1 cellular context compared by ENCODE assay signal in genomic region chr2:234880551-234881211, GRCh38.
TF ChIP-seq lines count a peak whose summit lies in the region.

No MANE protein-coding gene starts in this region.

TF ChIP-seq in HEK293, 187 proteins besides CTCF, POLR2A, EP300 and RAD21 (continued from another document and continues in another):
- TF ChIP-seq HIC1 (tag by site-specific recombination; IDR thresholded peaks at IDR 0.05) (peak; percentile 85), ZNF571 (tag by site-specific recombination; IDR thresholded peaks at IDR 0.05) (no peak), KLF1 (tag by site-specific recombination; IDR thresholded peaks at IDR 0.05) (peak; percentile 53), INSM2 (tag by site-specific recombination; IDR thresholded peaks at IDR 0.05) (peak; percentile 95), ZNF48 (tag by site-specific recombination; IDR thresholded peaks at IDR 0.05) (no peak), ZSCAN18 (tag by site-specific recombination; IDR thresholded peaks at IDR 0.05) (no peak), ZNF791 (tag by site-specific recombination; IDR thresholded peaks at IDR 0.05) (no peak), YY2 (tag by site-specific recombination; IDR thresholded peaks at IDR 0.05) (no peak), ZNF660 (tag by site-specific recombination; IDR thresholded peaks at IDR 0.05) (peak; percentile 78; the same call in 1 of the 2 replicates), SP7 (tag by site-specific recombination; IDR thresholded peaks at IDR 0.05) (peak; percentile 96), ZNF19 (tag by site-specific recombination; IDR thresholded peaks at IDR 0.05; ENCODE audit: low read depth) (no peak), ZNF510 (tag by site-specific recombination; IDR thresholded peaks at IDR 0.05; ENCODE audit: insufficient replicate concordance) (no peak), ZNF157 (tag by site-specific recombination; IDR thresholded peaks at IDR 0.05) (no peak), ZIC2 (tag by site-specific recombination; IDR thresholded peaks at IDR 0.05) (no peak), SCRT2 (tag by site-specific recombination; IDR thresholded peaks at IDR 0.05) (no peak), KLF10 (tag by site-specific recombination; IDR thresholded peaks at IDR 0.05) (peak; percentile 80), ZNF184 (tag by site-specific recombination; IDR thresholded peaks at IDR 0.05) (0 out of 2 replicates have a peak, but pooled peaks have one; percentile 61), ATF2 (tag by site-specific recombination; IDR thresholded peaks at IDR 0.05; ENCODE audit: low read depth) (peak; percentile 68), ZNF133 (tag by site-specific recombination; IDR thresholded peaks at IDR 0.05) (no peak), ZBTB7A (tag by site-specific recombination; IDR thresholded peaks at IDR 0.05; ENCODE audit: low read depth) (no peak), ZNF776 (tag by site-specific recombination; IDR thresholded peaks at IDR 0.05; ENCODE audit: borderline replicate concordance) (no peak), ZNF513 (tag by site-specific recombination; IDR thresholded peaks at IDR 0.05) (no peak), ZNF18 (tag by site-specific recombination; IDR thresholded peaks at IDR 0.05) (peak; percentile 41; the same call in 1 of the 2 replicates), ZNF544 (tag by site-specific recombination; IDR thresholded peaks at IDR 0.05) (no peak), ZNF624 (tag by site-specific recombination; IDR thresholded peaks at IDR 0.05) (no peak), ZNF416 (tag by site-specific recombination; IDR thresholded peaks at IDR 0.05) (no peak), ZNF362 (tag by site-specific recombination; IDR thresholded peaks at IDR 0.05) (no peak), ZNF23 (tag by site-specific recombination; IDR thresholded peaks at IDR 0.05; ENCODE audit: borderline replicate concordance) (no peak), ZNF354C (tag by site-specific recombination; IDR thresholded peaks at IDR 0.05; ENCODE audit: borderline replicate concordance, low read depth) (no peak), ZNF626 (tag by site-specific recombination; IDR thresholded peaks at IDR 0.05) (no peak), BCL11A (tag by site-specific recombination; IDR thresholded peaks at IDR 0.05; ENCODE audit: low read depth) (peak; percentile 94), ZNF174 (tag by site-specific recombination; IDR thresholded peaks at IDR 0.05) (no peak), HOXD13 (CRISPR knock-in tag; IDR thresholded peaks at IDR 0.05; ENCODE audit: borderline replicate concordance) (peak; percentile 89), ZNF629 (tag by site-specific recombination; IDR thresholded peaks at IDR 0.05) (peak; percentile 95), ZSCAN5A (tag by site-specific recombination; IDR thresholded peaks at IDR 0.05) (no peak), PRDM4 (tag by site-specific recombination; IDR thresholded peaks at IDR 0.05) (peak; percentile 69), ZBTB8A (tag by site-specific recombination; IDR thresholded peaks at IDR 0.05) (no peak), ZSCAN30 (tag by site-specific recombination; IDR thresholded peaks at IDR 0.05) (peak; percentile 59; the same call in 1 of the 2 replicates), ZBTB11 (tag by site-specific recombination; conservative IDR thresholded peaks at IDR 0.05; ENCODE audit: low read depth) (no peak), ZNF600 (tag by site-specific recombination; IDR thresholded peaks at IDR 0.05) (no peak), OVOL3 (tag by site-specific recombination; IDR thresholded peaks at IDR 0.05) (peak; percentile 74), ZNF202 (tag by site-specific recombination; IDR thresholded peaks at IDR 0.05; ENCODE audit: borderline replicate concordance) (no peak), ZNF10 (tag by site-specific recombination; IDR thresholded peaks at IDR 0.05) (peak; percentile 51; the same call in 1 of the 2 replicates)
